Comparison of ENCODE assay signal across 13 cellular contexts in genomic region chr2:160402498-160402897, GRCh38.
A peak's percentile ranks its signal among the peaks of the same experiment; 100 is the strongest.
DNase-seq lines count a peak whose midpoint lies in the region; ATAC-seq and TF ChIP-seq lines count a peak whose summit lies in the region.
"Had no signal": no experiment of that assay in that cellular context is flagged by ENCODE, and none has a peak within 500 bp of the region (broad histone marks: within the 10 kb centered on the region; RNA-seq: fewer than 3 reads in every experiment).

No MANE protein-coding gene starts in this region.

- H3K9me3 ChIP-seq in hepatocyte (ENCODE audit: low read depth) (no peaks in the 10 kb centered on the region), gastrocnemius medialis (no peaks in the 10 kb centered on the region), tibial nerve (no peaks in the 10 kb centered on the region)
- H3K9me3 ChIP-seq: colonic mucosa had no signal

- H3K4me1 ChIP-seq in hepatocyte (ENCODE audit: insufficient read depth) (peaks cover 54% of the 10 kb centered on the region), gastrocnemius medialis (peaks cover 73 to 79% of the 10 kb centered on the region in 2 donors), tibial nerve (peaks cover 0 to 90% (median 62%) of the 10 kb centered on the region in 4 donors)
- H3K4me1 ChIP-seq: colonic mucosa had no signal

- H3K4me3 Mint-ChIP-seq in activated T-cell treated with anti-CD3 and anti-CD28 coated beads, Interleukin-2, amount 50 U/mL, for 72 hours = peak overlapping the region in 1 of 2 donors; percentile 17
- H3K4me3 Mint-ChIP-seq in T-cell = no peak overlapping the region
- H3K4me3 Mint-ChIP-seq in stimulated activated naive B cell treated with anti-CD40 and anti-IgM and Interleukin-4, amounts not matched to agents 10 μg/mL and 1 μg/mL and 100 μg/mL, for 72 hours = peak overlapping the region in 1 of 2 donors; percentile 14

- no peaks in the 10 kb centered on the region for H3K9me3 Mint-ChIP-seq in activated T-cell treated with anti-CD3 and anti-CD28 coated beads, Interleukin-2, amount 50 U/mL, for 72 hours
- H3K9me3 Mint-ChIP-seq in T-cell = no peaks in the 10 kb centered on the region
- no peaks in the 10 kb centered on the region for H3K9me3 Mint-ChIP-seq in stimulated activated naive B cell treated with anti-CD40 and anti-IgM and Interleukin-4, amounts not matched to agents 10 μg/mL and 1 μg/mL and 100 μg/mL, for 72 hours
- H3K9me3 Mint-ChIP-seq: activated naive CD4-positive, alpha-beta T cell treated with anti-CD3 and anti-CD28 coated beads for 36 hours; naive B cell had no signal

- H3K4me1 Mint-ChIP-seq in activated T-cell treated with anti-CD3 and anti-CD28 coated beads, Interleukin-2, amount 50 U/mL, for 72 hours (ENCODE audit: low read depth) = no peaks in the 10 kb centered on the region
- peaks cover 59 to 65% (median 60%) of the 10 kb centered on the region in 3 donors for H3K4me1 Mint-ChIP-seq in T-cell
- peaks cover 23 to 57% of the 10 kb centered on the region in 2 donors for H3K4me1 Mint-ChIP-seq in stimulated activated naive B cell treated with anti-CD40 and anti-IgM and Interleukin-4, amounts not matched to agents 10 μg/mL and 1 μg/mL and 100 μg/mL, for 72 hours

- TF ChIP-seq POLR2A in gastrocnemius medialis (IDR thresholded peaks at IDR 0.05) (no peak), tibial nerve (IDR thresholded peaks at IDR 0.05) (no peak)

- no peak for ATAC-seq in activated T-cell treated with anti-CD3 and anti-CD28 coated beads, Interleukin-2, amount 50 U/mL, for 72 hours (replicated peaks in 1 of 2)
- ATAC-seq in T-cell (replicated peaks in 1 of 4) (no peak), gastrocnemius medialis (no peak)
- no peak for ATAC-seq in stimulated activated naive B cell treated with anti-CD40 and anti-IgM and Interleukin-4, amounts not matched to agents 10 μg/mL and 1 μg/mL and 100 μg/mL, for 72 hours (replicated peaks)

- H3K9me2 ChIP-seq in hepatocyte (replicated peaks; ENCODE audit: insufficient read depth) = no peaks in the 10 kb centered on the region

- peak overlapping the region; percentile 18 for H3K4me2 ChIP-seq in hepatocyte

- CTCF ChIA-PET in T-cell (lab: Charles Lee) = interaction anchor here in 1 of 2 donors (1.7 kb wide), 1 partner anchor 27 kb away, joined by 5 read pairs; no protein-coding TSS in a partner anchor

- POLR2A ChIA-PET in T-cell (lab: Charles Lee) = interaction anchor here in 1 of 2 donors (0.9 to 1.0 kb wide), 2 partner anchors 25 to 41 kb away, joined by 3 to 5 read pairs; no protein-coding TSS in a partner anchor

- intact Hi-C loops in gastrocnemius medialis (cut with DNase I; ENCODE audit: low total_unique reads) = no loop called here

- H3K27ac Mint-ChIP-seq in activated T-cell treated with anti-CD3 and anti-CD28 coated beads, Interleukin-2, amount 50 U/mL, for 72 hours = peak overlapping the region; percentile 80
- peak overlapping the region; percentile 75 to 94 for H3K27ac Mint-ChIP-seq in T-cell
- H3K27ac Mint-ChIP-seq in stimulated activated naive B cell treated with anti-CD40 and anti-IgM and Interleukin-4, amounts not matched to agents 10 μg/mL and 1 μg/mL and 100 μg/mL, for 72 hours = peak overlapping the region; percentile 25
- H3K27ac Mint-ChIP-seq: activated naive CD4-positive, alpha-beta T cell treated with anti-CD3 and anti-CD28 coated beads for 36 hours had no signal

- in situ Hi-C loops in gastrocnemius medialis (cut with MboI; ENCODE audit: low sequenced_read_pairs in 4 of 4) = no loop called here

- no peaks in the 10 kb centered on the region for H3K27me3 ChIP-seq in hepatocyte
- H3K27me3 ChIP-seq in gastrocnemius medialis = no peaks in the 10 kb centered on the region
- H3K27me3 ChIP-seq in tibial nerve = no peaks in the 10 kb centered on the region

- peaks cover 48% of the 10 kb centered on the region for H4K20me1 ChIP-seq in hepatocyte (ENCODE audit: insufficient read depth, poor library complexity, severe bottlenecking)

- no peak for TF ChIP-seq CTCF in hepatocyte (IDR thresholded peaks at IDR 0.05; ENCODE audit: poor library complexity)
- TF ChIP-seq CTCF in gastrocnemius medialis (IDR thresholded peaks at IDR 0.05 in 4 of 5, conservative IDR thresholded peaks at IDR 0.05 in 1 of 5) = no peak
- TF ChIP-seq CTCF in tibial nerve (IDR thresholded peaks at IDR 0.05) = no peak

- TF ChIP-seq EP300 in tibial nerve (IDR thresholded peaks at IDR 0.05) = no peak

- no peak overlapping the region for H3K4me3 ChIP-seq in hepatocyte
- H3K4me3 ChIP-seq in gastrocnemius medialis = no peak overlapping the region
- no peak overlapping the region for H3K4me3 ChIP-seq in tibial nerve
- H3K4me3 ChIP-seq: colonic mucosa had no signal

- H3K36me3 ChIP-seq in hepatocyte (replicated peaks; ENCODE audit: insufficient read depth, low read depth) (no peaks in the 10 kb centered on the region), gastrocnemius medialis (no peaks in the 10 kb centered on the region), tibial nerve (no peaks in the 10 kb centered on the region)
- H3K36me3 ChIP-seq: colonic mucosa had no signal

- peak overlapping the region; percentile 66 for H3K27ac ChIP-seq in hepatocyte
- peak overlapping the region in 1 of 4 donors; percentile 1 for H3K27ac ChIP-seq in gastrocnemius medialis
- H3K27ac ChIP-seq in tibial nerve = peak overlapping the region in 1 of 4 donors; percentile 41
- H3K27ac ChIP-seq: colonic mucosa, HL-60 had no signal

- no peaks in the 10 kb centered on the region for H3K27me3 Mint-ChIP-seq in activated T-cell treated with anti-CD3 and anti-CD28 coated beads, Interleukin-2, amount 50 U/mL, for 72 hours (ENCODE audit: low read depth)
- H3K27me3 Mint-ChIP-seq in T-cell = no peaks in the 10 kb centered on the region
- no peaks in the 10 kb centered on the region for H3K27me3 Mint-ChIP-seq in stimulated activated naive B cell treated with anti-CD40 and anti-IgM and Interleukin-4, amounts not matched to agents 10 μg/mL and 1 μg/mL and 100 μg/mL, for 72 hours
- H3K27me3 Mint-ChIP-seq: naive B cell had no signal

- H3K36me3 Mint-ChIP-seq in activated T-cell treated with anti-CD3 and anti-CD28 coated beads, Interleukin-2, amount 50 U/mL, for 72 hours (ENCODE audit: insufficient read depth in 2 of 2) = peaks cover 2% of the 10 kb centered on the region in 2 donors
- H3K36me3 Mint-ChIP-seq in T-cell = peaks cover 12% of the 10 kb centered on the region
- no peaks in the 10 kb centered on the region for H3K36me3 Mint-ChIP-seq in stimulated activated naive B cell treated with anti-CD40 and anti-IgM and Interleukin-4, amounts not matched to agents 10 μg/mL and 1 μg/mL and 100 μg/mL, for 72 hours
- H3K36me3 Mint-ChIP-seq: naive B cell had no signal

- DNase-seq in activated T-cell treated with anti-CD3 and anti-CD28 coated beads, Interleukin-2, amount 50 U/mL, for 72 hours = no peak
- DNase-seq in activated T-cell treated with anti-CD3 and anti-CD28 coated beads, Interleukin-2, amount 50 U/mL, for 48 hours = no peak
- DNase-seq in T-cell (no peak), hepatocyte (ENCODE audit: low spot score) (no peak), gastrocnemius medialis (no peak), T-helper 2 cell (no peak), tibial nerve (ENCODE audit: low spot score in 2 of 2) (no peak)
- no peak for DNase-seq in stimulated activated naive B cell treated with anti-CD40 and anti-IgM and Interleukin-4, amounts not matched to agents 10 μg/mL and 1 μg/mL and 100 μg/mL, for 72 hours
- DNase-seq: activated CD4-positive, alpha-beta T cell treated with anti-CD3 and anti-CD28 coated beads, Interleukin-2, amount 50 U/mL, for 48 hours; activated naive CD4-positive, alpha-beta T cell treated with anti-CD3 and anti-CD28 coated beads for 36 hours; colonic mucosa; naive B cell had no signal

- 75% methylated on average over 1 of the region's 1 CpG for WGBS in hepatocyte (ENCODE audit: low lambda C conversion rate, missing lambda C conversion rate)
- 56 to 68% methylated on average over 1 of the region's 1 CpG for WGBS in tibial nerve, 2 donors

- no peak overlapping the region for H2AFZ ChIP-seq in hepatocyte

- peaks cover 93% of the 10 kb centered on the region for H3K79me2 ChIP-seq in hepatocyte

Comparison
In these comparisons a context has a peak if more than half of its experiments do, and no peak if none do; other contexts are left out.
1. H3K27ac Mint-ChIP-seq: peak in every context shown above with its lines; median percentile 84 in T-cell; 80 in activated T-cell treated with anti-CD3 and anti-CD28 coated beads, Interleukin-2, amount 50 U/mL, for 72 hours; 25 in stimulated activated naive B cell treated with anti-CD40 and anti-IgM and Interleukin-4, amounts not matched to agents 10 μg/mL and 1 μg/mL and 100 μg/mL, for 72 hours.